18 cellular contexts compared by ENCODE assay signal in genomic region chr10:21720090-21720489, GRCh38.
DNase-seq lines count a peak whose midpoint lies in the region; ATAC-seq and TF ChIP-seq lines count a peak whose summit lies in the region.
"Had no signal": no experiment of that assay in that cellular context is flagged by ENCODE, and none has a peak within 500 bp of the region (broad histone marks: within the 10 kb centered on the region; RNA-seq: fewer than 3 reads in every experiment).

No MANE protein-coding gene starts in this region.

- no peak overlapping the region for H3K27ac ChIP-seq in IMR-90 (ENCODE audit: insufficient read depth, low read length)
- peak overlapping the region; percentile 55 for H3K27ac ChIP-seq in endodermal cell (ENCODE audit: low read depth, low read length)
- no peak overlapping the region for H3K27ac ChIP-seq in suprapubic skin

- no TSS peak for BruUV-seq in IMR-90 (replicated peaks; lab: Mats Ljungman, UMichigan)

- no peak overlapping the region for H2AFZ ChIP-seq in IMR-90 (replicated peaks; ENCODE audit: low read length, poor library complexity)

- CTCF ChIA-PET in activated CD4-positive, alpha-beta T cell treated with anti-CD3 and anti-CD28 coated beads for 36 hours (lab: Charles Lee): interaction anchor here (1.8 to 2.4 kb wide), 2 partner anchors 12 to 14 kb away, joined by 7 to 13 read pairs; no protein-coding TSS in a partner anchor
- CTCF ChIA-PET in IMR-90 (lab: Yijun Ruan, JAX): interaction anchor here (1.1 to 1.4 kb wide), 2 partner anchors 12 to 15 kb away, joined by 3 read pairs; no protein-coding TSS in a partner anchor

- intact Hi-C loops in activated CD4-positive, alpha-beta T cell treated with anti-CD3 and anti-CD28 coated beads for 36 hours (cut with DNase I, micrococcal nuclease): no loop called here
- intact Hi-C loops in IMR-90 (cut with micrococcal nuclease): loop anchor here (5.0 kb wide), 1 partner anchor 88 kb away; no protein-coding TSS in a partner anchor

- TF ChIP-seq CTCF in IMR-90 (conservative IDR thresholded peaks at IDR 0.05; ENCODE audit: low read depth, low read length) (no peak), endodermal cell (conservative IDR thresholded peaks at IDR 0.05) (no peak), retinal pigment epithelial cell (conservative IDR thresholded peaks at IDR 0.05; ENCODE audit: low read depth, low read length) (no peak), suprapubic skin (IDR thresholded peaks at IDR 0.05) (no peak)

- no peak overlapping the region; the same call in 1 of the 2 replicates for H3K18ac ChIP-seq in IMR-90 (ENCODE audit: low read depth, low read length)

- H3K36me3 Mint-ChIP-seq in activated CD4-positive, alpha-beta T cell treated with anti-CD3 and anti-CD28 coated beads for 36 hours (ENCODE audit: low read depth): peaks cover 25% of the 10 kb centered on the region
- H3K36me3 Mint-ChIP-seq in endodermal cell (ENCODE audit: low read depth): peaks cover 34% of the 10 kb centered on the region

- H2BK120ac ChIP-seq in IMR-90 (ENCODE audit: low read depth, low read length): no peak overlapping the region

- H3K23ac ChIP-seq in IMR-90 (ENCODE audit: low read depth, low read length): peak overlapping the region; percentile 44; the same call in 1 of the 2 replicates

- TF ChIP-seq RAD21 in IMR-90 (IDR thresholded peaks at IDR 0.05; ENCODE audit: low read length): no peak

- H2BK15ac ChIP-seq in IMR-90 (ENCODE audit: low read depth, low read length): no peak overlapping the region

- H3K4me3 ChIP-seq in IMR-90 (ENCODE audit: insufficient read depth, low read depth, low read length) (no peak overlapping the region), endodermal cell (ENCODE audit: low read length) (no peak overlapping the region), retinal pigment epithelial cell (ENCODE audit: low read length) (no peak overlapping the region), suprapubic skin (no peak overlapping the region)

- no peak overlapping the region for H3K56ac ChIP-seq in IMR-90 (ENCODE audit: extremely low read depth, insufficient read depth, low read length)

- peaks cover 7% of the 10 kb centered on the region; the same call in 1 of the 2 replicates for H4K20me1 ChIP-seq in IMR-90 (ENCODE audit: insufficient read depth, low read length)

- H3K9me3 ChIP-seq in IMR-90 (ENCODE audit: control insufficient read depth, insufficient read depth, low read length) (no peaks in the 10 kb centered on the region), endodermal cell (ENCODE audit: control insufficient read depth, low read length) (no peaks in the 10 kb centered on the region), suprapubic skin (no peaks in the 10 kb centered on the region)

- H3K4me3 Mint-ChIP-seq in activated CD4-positive, alpha-beta T cell treated with anti-CD3 and anti-CD28 coated beads for 36 hours: no peak overlapping the region
- H3K4me3 Mint-ChIP-seq in endodermal cell: no peak overlapping the region
- H3K4me3 Mint-ChIP-seq: CD8-positive, alpha-beta T cell; memory B cell; T-helper 1 cell treated with Interleukin-12 subunit alpha and Interleukin-12 subunit beta and Interleukin-4 antibody, amounts not matched to agents 30 μg/mL and 1 μg/mL, for 36 hours had no signal

- H4K91ac ChIP-seq in IMR-90 (ENCODE audit: insufficient read depth, low read depth, low read length): no peak overlapping the region

- no peak overlapping the region for H4K5ac ChIP-seq in IMR-90 (ENCODE audit: low read depth, low read length)

- peak; percentile 73 for ATAC-seq in activated CD4-positive, alpha-beta T cell treated with anti-CD3 and anti-CD28 coated beads for 36 hours
- ATAC-seq in IMR-90 (ENCODE audit: low read depth) (no peak), HG02759 (IDR thresholded peaks at IDR 0.05; ENCODE audit: unreplicated experiment) (no peak), HG02763 (IDR thresholded peaks at IDR 0.05; ENCODE audit: unreplicated experiment) (no peak)
- ATAC-seq: CD8-positive, alpha-beta T cell had no signal

- no peaks in the 10 kb centered on the region for H3K27me3 Mint-ChIP-seq in activated CD4-positive, alpha-beta T cell treated with anti-CD3 and anti-CD28 coated beads for 36 hours
- no peaks in the 10 kb centered on the region for H3K27me3 Mint-ChIP-seq in endodermal cell (ENCODE audit: insufficient read depth)
- H3K27me3 Mint-ChIP-seq: memory B cell had no signal

- no peaks in the 10 kb centered on the region for H3K9me3 Mint-ChIP-seq in activated CD4-positive, alpha-beta T cell treated with anti-CD3 and anti-CD28 coated beads for 36 hours (ENCODE audit: low read depth)
- H3K9me3 Mint-ChIP-seq in endodermal cell: no peaks in the 10 kb centered on the region
- H3K9me3 Mint-ChIP-seq: CD8-positive, alpha-beta T cell; memory B cell; T-helper 1 cell treated with Interleukin-12 subunit alpha and Interleukin-12 subunit beta and Interleukin-4 antibody, amounts not matched to agents 30 μg/mL and 1 μg/mL, for 36 hours had no signal

- H3K9ac ChIP-seq in IMR-90 (ENCODE audit: low read depth, low read length) (no peak overlapping the region), endodermal cell (ENCODE audit: extremely low read depth, low read length, poor library complexity, severe bottlenecking) (no peak overlapping the region)

- no peaks in the 10 kb centered on the region for H3K27me3 ChIP-seq in IMR-90 (ENCODE audit: control insufficient read depth, insufficient read depth, low read length)
- no peaks in the 10 kb centered on the region for H3K27me3 ChIP-seq in endodermal cell (ENCODE audit: control insufficient read depth, insufficient read depth, low read length, poor library complexity, severe bottlenecking)
- no peaks in the 10 kb centered on the region for H3K27me3 ChIP-seq in suprapubic skin

- in situ Hi-C loops in IMR-90 (cut with MboI; ENCODE audit: low sequenced_read_pairs): no loop called here

- H2AK5ac ChIP-seq in IMR-90 (ENCODE audit: low read depth, low read length): no peak overlapping the region

- H3K79me1 ChIP-seq in IMR-90 (ENCODE audit: low read depth in 1 of 2, low read length in 2 of 2): peaks cover 11 to 27% of the 10 kb centered on the region in 2 experiments

- H3K36me3 ChIP-seq in IMR-90 (ENCODE audit: control insufficient read depth, insufficient read depth, low read length): peaks cover 2% of the 10 kb centered on the region; the same call in 1 of the 2 replicates
- peaks cover 35% of the 10 kb centered on the region for H3K36me3 ChIP-seq in endodermal cell (ENCODE audit: control insufficient read depth, insufficient read depth, low read length)
- peaks cover 23% of the 10 kb centered on the region for H3K36me3 ChIP-seq in suprapubic skin

- H3K4ac ChIP-seq in IMR-90 (ENCODE audit: low read depth, low read length): peak overlapping the region; percentile 28; the same call in 1 of the 2 replicates

- TF ChIP-seq POLR2A in IMR-90 (IDR thresholded peaks at IDR 0.05; ENCODE audit: low read depth, low read length): no peak
- no peak for TF ChIP-seq POLR2A in suprapubic skin (IDR thresholded peaks at IDR 0.05)

- H2BK5ac ChIP-seq in IMR-90 (ENCODE audit: low read depth, low read length, poor library complexity, severe bottlenecking): peak overlapping the region; percentile 61

- no peak overlapping the region for H4K8ac ChIP-seq in IMR-90 (ENCODE audit: low read depth in 2 of 2, low read length in 2 of 2)

- H3K9me1 ChIP-seq in IMR-90 (ENCODE audit: insufficient read depth, low read length): peaks cover 7% of the 10 kb centered on the region

- no peak overlapping the region for H2AK9ac ChIP-seq in IMR-90 (replicated peaks; ENCODE audit: low read depth, low read length, poor library complexity)

- H2BK20ac ChIP-seq in IMR-90 (ENCODE audit: low read depth, low read length): 0 out of 2 replicates have a peak overlapping the region, but pooled peaks have one; percentile 25

- no peak for TF ChIP-seq EP300 in suprapubic skin (IDR thresholded peaks at IDR 0.05)

- no peak overlapping the region for H3K27ac Mint-ChIP-seq in activated CD4-positive, alpha-beta T cell treated with anti-CD3 and anti-CD28 coated beads for 36 hours
- H3K27ac Mint-ChIP-seq in endodermal cell: peak overlapping the region; percentile 36
- H3K27ac Mint-ChIP-seq: CD8-positive, alpha-beta T cell; memory B cell; T-helper 1 cell treated with Interleukin-12 subunit alpha and Interleukin-12 subunit beta and Interleukin-4 antibody, amounts not matched to agents 30 μg/mL and 1 μg/mL, for 36 hours had no signal

- DNase-seq in activated CD4-positive, alpha-beta T cell treated with anti-CD3 and anti-CD28 coated beads for 36 hours: no peak
- no peak for DNase-seq in activated CD4-positive, alpha-beta T cell treated with anti-CD3 and anti-CD28 coated beads, Interleukin-2, amount 50 U/mL, for 4 hours
- peak; percentile 21 for DNase-seq in IMR-90
- DNase-seq in endodermal cell: peak; percentile 44
- DNase-seq in retinal pigment epithelial cell (ENCODE audit: low read depth): peak; percentile 97
- DNase-seq in suprapubic skin (ENCODE audit: low spot score in 2 of 2): no peak
- DNase-seq: activated CD4-positive, alpha-beta T cell treated with anti-CD3 and anti-CD28 coated beads for 4 hours; activated T-cell treated with anti-CD3 and anti-CD28 coated beads for 4 hours; CD8-positive, alpha-beta T cell; GF-D8; NCI-H1105; NCI-H524 treated with DMSO at 0.1 percent for 48 hours; nucleus accumbens; small intestine had no signal

- WGBS in IMR-90 (ENCODE audit: extremely low coverage in 2 of 2, insufficient read length in 1 of 2), 2 experiments: no CpG with 5 or more reads among the region's 3 CpGs
- 75 to 78% methylated on average over 2 to 3 of the region's 3 CpGs for WGBS in endodermal cell (ENCODE audit: insufficient coverage in 1 of 2, insufficient read length in 1 of 2), 2 experiments
- 83% methylated on average over 3 of the region's 3 CpGs for WGBS in suprapubic skin

- H3K14ac ChIP-seq in IMR-90 (replicated peaks; ENCODE audit: low read depth, low read length): peak overlapping the region; percentile 60

- peaks cover 22% of the 10 kb centered on the region for H3K4me1 Mint-ChIP-seq in activated CD4-positive, alpha-beta T cell treated with anti-CD3 and anti-CD28 coated beads for 36 hours
- H3K4me1 Mint-ChIP-seq in endodermal cell: peaks cover 26% of the 10 kb centered on the region
- H3K4me1 Mint-ChIP-seq: memory B cell had no signal

- H3K4me1 ChIP-seq in IMR-90 (ENCODE audit: control insufficient read depth, insufficient read depth, low read length): peaks cover 8% of the 10 kb centered on the region; the same call in 1 of the 2 replicates
- peaks cover 7% of the 10 kb centered on the region for H3K4me1 ChIP-seq in endodermal cell (ENCODE audit: control insufficient read depth, insufficient read depth, low read length)
- peaks cover 15% of the 10 kb centered on the region for H3K4me1 ChIP-seq in suprapubic skin

- dilution Hi-C loops in IMR-90 (cut with HindIII; ENCODE audit: low sequenced_read_pairs, unreplicated experiment): no loop called here

- no peak overlapping the region for H3K4me2 ChIP-seq in IMR-90 (ENCODE audit: low read depth, low read length)

- POLR2A ChIA-PET in activated CD4-positive, alpha-beta T cell treated with anti-CD3 and anti-CD28 coated beads for 36 hours (lab: Charles Lee): no interaction called here
- POLR2A ChIA-PET in IMR-90 (lab: Charles Lee; ENCODE audit: unreplicated experiment): no interaction called here

TF ChIP-seq in IMR-90, 13 proteins besides CTCF, POLR2A, EP300 and RAD21:
- peak; percentile 55 for TF ChIP-seq CEBPB (IDR thresholded peaks at IDR 0.05; ENCODE audit: low read depth, low read length)
- no peak for TF ChIP-seq RFX5 (IDR thresholded peaks at IDR 0.05; ENCODE audit: low read depth, low read length)
- TF ChIP-seq SMC3 (IDR thresholded peaks at IDR 0.05; ENCODE audit: low read depth, low read length): no peak

Comparison
In these comparisons a context has a peak if more than half of its experiments do, and no peak if none do; other contexts are left out.
1. DNase-seq: peak in IMR-90 (single experiment), endodermal cell (single experiment) and retinal pigment epithelial cell (single experiment); none in activated CD4-positive, alpha-beta T cell treated with anti-CD3 and anti-CD28 coated beads for 36 hours (single experiment), activated CD4-positive, alpha-beta T cell treated with anti-CD3 and anti-CD28 coated beads, Interleukin-2, amount 50 U/mL, for 4 hours (0 of 2) and suprapubic skin (0 of 2).